In genomic region chr17:27543958-27544349, GRCh38 we compare ENCODE assay signal across 16 cellular contexts.
DNase-seq lines count a peak whose midpoint lies in the region; ATAC-seq and TF ChIP-seq lines count a peak whose summit lies in the region.
"Had no signal": no experiment of that assay in that cellular context is flagged by ENCODE, and none has a peak within 500 bp of the region (broad histone marks: within the 10 kb centered on the region; RNA-seq: fewer than 3 reads in every experiment).

No MANE protein-coding gene starts in this region.

- BruUV-seq in IMR-90 (replicated peaks; lab: Mats Ljungman, UMichigan) = no TSS peak

- H3K4me1 ChIP-seq in IMR-90 (ENCODE audit: control insufficient read depth, insufficient read depth, low read length) (peaks cover 49% of the 10 kb centered on the region), Karpas-422 (ENCODE audit: low read length) (peaks cover 8% of the 10 kb centered on the region)
- H3K4me1 ChIP-seq: HAP-1, prostate gland had no signal

- ATAC-seq in IMR-90 (ENCODE audit: low read depth) (no peak), natural killer cell (no peak)
- ATAC-seq: WTC11 had no signal

- no peak overlapping the region for H2BK5ac ChIP-seq in IMR-90 (ENCODE audit: low read depth, low read length, poor library complexity, severe bottlenecking)

- peak overlapping the region; percentile 71 for H2AK5ac ChIP-seq in IMR-90 (ENCODE audit: low read depth, low read length)

- H2AK9ac ChIP-seq in IMR-90 (replicated peaks; ENCODE audit: low read depth, low read length, poor library complexity) = no peak overlapping the region

- H3K23ac ChIP-seq in IMR-90 (ENCODE audit: low read depth, low read length) = no peak overlapping the region

- no peak overlapping the region; the same call in 1 of the 2 replicates for H4K91ac ChIP-seq in IMR-90 (ENCODE audit: insufficient read depth, low read depth, low read length)

- no peak overlapping the region for H2BK120ac ChIP-seq in IMR-90 (ENCODE audit: low read depth, low read length)

- TF ChIP-seq POLR2A in IMR-90 (IDR thresholded peaks at IDR 0.05; ENCODE audit: low read depth, low read length) = no peak

- intact Hi-C loops in activated CD4-positive, alpha-beta T cell treated with anti-CD3 and anti-CD28 coated beads, Interleukin-2, amount 10 ng/mL, durations not matched to agents 24 days and 14 days (cut with micrococcal nuclease) = loop anchor here (1.0 to 10.0 kb wide), 10 partner anchors 8 to 501 kb away; partner anchors contain the start of genes KSR1 and NLK
- intact Hi-C loops in IMR-90 (cut with micrococcal nuclease) (loop anchor here (5.0 kb wide), 2 partner anchors 42 to 192 kb away; no protein-coding TSS in a partner anchor), natural killer cell (cut with micrococcal nuclease) (loop anchor here (1.0 to 2.0 kb wide), 3 partner anchors 25 to 71 kb away; no protein-coding TSS in a partner anchor)
- intact Hi-C loops in activated T-helper 2 cell treated with anti-CD3 and anti-CD28 coated beads, Interferon-gamma antibody, Interleukin-2, Interleukin-4, amounts not matched to agents 10 μg/mL and 5 μg/mL and 100 μg/mL, durations not matched to agents 14 hours and 24 hours and 36 hours (cut with micrococcal nuclease) = loop anchor here (1.0 to 10.0 kb wide), 11 partner anchors 17 to 501 kb away; partner anchors contain the start of genes NLK and WSB1

- H3K9ac ChIP-seq in IMR-90 (ENCODE audit: low read depth, low read length) (no peak overlapping the region), Karpas-422 (ENCODE audit: low read length) (no peak overlapping the region)

- H4K8ac ChIP-seq in IMR-90 (ENCODE audit: low read depth in 2 of 2, low read length in 2 of 2) = no peak overlapping the region

- H3K36me3 ChIP-seq in IMR-90 (ENCODE audit: control insufficient read depth, insufficient read depth, low read length) (peaks cover 6% of the 10 kb centered on the region; the same call in 1 of the 2 replicates), Karpas-422 (ENCODE audit: insufficient read depth, low read length) (no peaks in the 10 kb centered on the region)
- H3K36me3 ChIP-seq: HAP-1, prostate gland had no signal

- peak overlapping the region; percentile 87 for H3K27ac Mint-ChIP-seq in activated CD4-positive, alpha-beta T cell treated with anti-CD3 and anti-CD28 coated beads, Interleukin-2, amount 10 ng/mL, durations not matched to agents 24 days and 14 days
- H3K27ac Mint-ChIP-seq in activated T-helper 2 cell treated with anti-CD3 and anti-CD28 coated beads, Interferon-gamma antibody, Interleukin-2, Interleukin-4, amounts not matched to agents 10 μg/mL and 5 μg/mL and 100 μg/mL, durations not matched to agents 14 hours and 24 hours and 36 hours = peak overlapping the region; percentile 87
- peak overlapping the region; percentile 75 to 82 for H3K27ac Mint-ChIP-seq in natural killer cell
- H3K27ac Mint-ChIP-seq: WTC11 had no signal

- TF ChIP-seq RAD21 in IMR-90 (IDR thresholded peaks at IDR 0.05; ENCODE audit: low read length) = no peak

- no peaks in the 10 kb centered on the region for H3K9me2 ChIP-seq in Karpas-422 (replicated peaks; ENCODE audit: insufficient read depth, low read length)

- H3K56ac ChIP-seq in IMR-90 (ENCODE audit: extremely low read depth, insufficient read depth, low read length) = no peak overlapping the region

- H3K27ac ChIP-seq in IMR-90 (ENCODE audit: insufficient read depth, low read length) (no peak overlapping the region), Karpas-422 (ENCODE audit: low read length) (no peak overlapping the region)
- H3K27ac ChIP-seq: prostate gland had no signal

- POLR2A ChIA-PET in IMR-90 (lab: Charles Lee; ENCODE audit: unreplicated experiment) = no interaction called here

- H3K79me1 ChIP-seq in IMR-90 (ENCODE audit: low read depth in 1 of 2, low read length in 2 of 2) = peaks cover 61 to 86% of the 10 kb centered on the region in 2 experiments

- H3K9me3 Mint-ChIP-seq in activated CD4-positive, alpha-beta T cell treated with anti-CD3 and anti-CD28 coated beads, Interleukin-2, amount 10 ng/mL, durations not matched to agents 24 days and 14 days = no peaks in the 10 kb centered on the region
- no peaks in the 10 kb centered on the region for H3K9me3 Mint-ChIP-seq in activated T-helper 2 cell treated with anti-CD3 and anti-CD28 coated beads, Interferon-gamma antibody, Interleukin-2, Interleukin-4, amounts not matched to agents 10 μg/mL and 5 μg/mL and 100 μg/mL, durations not matched to agents 14 hours and 24 hours and 36 hours
- no peaks in the 10 kb centered on the region for H3K9me3 Mint-ChIP-seq in natural killer cell
- H3K9me3 Mint-ChIP-seq: CD8-positive, alpha-beta T cell; naive thymus-derived CD4-positive, alpha-beta T cell; WTC11 had no signal

- peak; percentile 62 for DNase-seq in activated CD4-positive, alpha-beta T cell treated with anti-CD3 and anti-CD28 coated beads, Interleukin-2, amount 10 ng/mL, durations not matched to agents 24 days and 14 days
- DNase-seq in activated CD4-positive, alpha-beta T cell treated with anti-CD3 and anti-CD28 coated beads for 48 hours = no peak
- DNase-seq in IMR-90 (no peak), natural killer cell (no peak), Karpas-422 (no peak), NCI-H1694 (lab: John Stamatoyannopoulos, UW) (no peak), SKM-1 (lab: John Stamatoyannopoulos, UW; ENCODE audit: unreplicated experiment) (no peak)
- no peak for DNase-seq in activated T-helper 2 cell treated with anti-CD3 and anti-CD28 coated beads, Interferon-gamma antibody, Interleukin-2, Interleukin-4, amounts not matched to agents 10 μg/mL and 5 μg/mL and 100 μg/mL, durations not matched to agents 14 hours and 24 hours and 36 hours (ENCODE audit: low spot score)
- DNase-seq: islet precursor cell, NCI-H226 had no signal

- H3K27me3 Mint-ChIP-seq in activated CD4-positive, alpha-beta T cell treated with anti-CD3 and anti-CD28 coated beads, Interleukin-2, amount 10 ng/mL, durations not matched to agents 24 days and 14 days = peaks cover 3% of the 10 kb centered on the region
- H3K27me3 Mint-ChIP-seq in activated T-helper 2 cell treated with anti-CD3 and anti-CD28 coated beads, Interferon-gamma antibody, Interleukin-2, Interleukin-4, amounts not matched to agents 10 μg/mL and 5 μg/mL and 100 μg/mL, durations not matched to agents 14 hours and 24 hours and 36 hours (ENCODE audit: low read depth) = peaks cover 2% of the 10 kb centered on the region
- no peaks in the 10 kb centered on the region for H3K27me3 Mint-ChIP-seq in natural killer cell (ENCODE audit: low read depth in 2 of 2)

- H3K4me2 ChIP-seq in IMR-90 (ENCODE audit: low read depth, low read length) (no peak overlapping the region), Karpas-422 (ENCODE audit: low read depth, low read length, poor library complexity, severe bottlenecking) (no peak overlapping the region)

- peak overlapping the region; percentile 58 for H3K4me3 Mint-ChIP-seq in activated CD4-positive, alpha-beta T cell treated with anti-CD3 and anti-CD28 coated beads, Interleukin-2, amount 10 ng/mL, durations not matched to agents 24 days and 14 days
- H3K4me3 Mint-ChIP-seq in activated T-helper 2 cell treated with anti-CD3 and anti-CD28 coated beads, Interferon-gamma antibody, Interleukin-2, Interleukin-4, amounts not matched to agents 10 μg/mL and 5 μg/mL and 100 μg/mL, durations not matched to agents 14 hours and 24 hours and 36 hours (ENCODE audit: low read depth) = peak overlapping the region; percentile 32
- peak overlapping the region; percentile 61 for H3K4me3 Mint-ChIP-seq in natural killer cell
- H3K4me3 Mint-ChIP-seq: CD8-positive, alpha-beta T cell; WTC11 had no signal

- TF ChIP-seq CTCF in IMR-90 (conservative IDR thresholded peaks at IDR 0.05; ENCODE audit: low read depth, low read length) = no peak
- TF ChIP-seq CTCF in natural killer cell (IDR thresholded peaks at IDR 0.05) = no peak

- H3K14ac ChIP-seq in IMR-90 (replicated peaks; ENCODE audit: low read depth, low read length) = no peak overlapping the region; the same call in 1 of the 2 replicates

- H4K5ac ChIP-seq in IMR-90 (ENCODE audit: low read depth, low read length) = no peak overlapping the region

- in situ Hi-C loops in IMR-90 (cut with MboI; ENCODE audit: low sequenced_read_pairs) = loop anchor here (25.0 kb wide), 1 partner anchor 793 kb away; the partner anchor contains the start of genes IFT20 and TNFAIP1

- dilution Hi-C loops in IMR-90 (cut with HindIII; ENCODE audit: low sequenced_read_pairs, unreplicated experiment) = no loop called here

- peaks cover 1% of the 10 kb centered on the region for H3K36me3 Mint-ChIP-seq in activated CD4-positive, alpha-beta T cell treated with anti-CD3 and anti-CD28 coated beads, Interleukin-2, amount 10 ng/mL, durations not matched to agents 24 days and 14 days (ENCODE audit: low read depth)
- H3K36me3 Mint-ChIP-seq in activated T-helper 2 cell treated with anti-CD3 and anti-CD28 coated beads, Interferon-gamma antibody, Interleukin-2, Interleukin-4, amounts not matched to agents 10 μg/mL and 5 μg/mL and 100 μg/mL, durations not matched to agents 14 hours and 24 hours and 36 hours (ENCODE audit: low read depth) = peaks cover 4% of the 10 kb centered on the region
- H3K36me3 Mint-ChIP-seq in natural killer cell = no peaks in the 10 kb centered on the region
- H3K36me3 Mint-ChIP-seq: CD8-positive, alpha-beta T cell; WTC11 had no signal

- H3K4me3 ChIP-seq in IMR-90 (ENCODE audit: insufficient read depth, low read depth, low read length) (no peak overlapping the region), Karpas-422 (ENCODE audit: low read length) (no peak overlapping the region)
- H3K4me3 ChIP-seq: HAP-1, lung, prostate gland had no signal

- H3K79me2 ChIP-seq in Karpas-422 (ENCODE audit: low read length) = no peaks in the 10 kb centered on the region

- H2BK20ac ChIP-seq in IMR-90 (ENCODE audit: low read depth, low read length) = no peak overlapping the region

- H3K9me1 ChIP-seq in IMR-90 (ENCODE audit: insufficient read depth, low read length) = peaks cover 41% of the 10 kb centered on the region

- H3K9me3 ChIP-seq in IMR-90 (ENCODE audit: control insufficient read depth, insufficient read depth, low read length) (no peaks in the 10 kb centered on the region), Karpas-422 (ENCODE audit: low read length) (no peaks in the 10 kb centered on the region)
- H3K9me3 ChIP-seq: HAP-1, prostate gland had no signal

- H3K4ac ChIP-seq in IMR-90 (ENCODE audit: low read depth, low read length) = no peak overlapping the region

- H2BK15ac ChIP-seq in IMR-90 (ENCODE audit: low read depth, low read length) = no peak overlapping the region

- H2AFZ ChIP-seq in IMR-90 (replicated peaks; ENCODE audit: low read length, poor library complexity) = no peak overlapping the region
- no peak overlapping the region for H2AFZ ChIP-seq in Karpas-422 (ENCODE audit: low read length)

- H3K27me3 ChIP-seq in IMR-90 (ENCODE audit: control insufficient read depth, insufficient read depth, low read length) = no peaks in the 10 kb centered on the region
- no peaks in the 10 kb centered on the region for H3K27me3 ChIP-seq in Karpas-422 (ENCODE audit: low read length)

- H3K4me1 Mint-ChIP-seq in activated CD4-positive, alpha-beta T cell treated with anti-CD3 and anti-CD28 coated beads, Interleukin-2, amount 10 ng/mL, durations not matched to agents 24 days and 14 days = peaks cover 82% of the 10 kb centered on the region
- peaks cover 73% of the 10 kb centered on the region for H3K4me1 Mint-ChIP-seq in activated T-helper 2 cell treated with anti-CD3 and anti-CD28 coated beads, Interferon-gamma antibody, Interleukin-2, Interleukin-4, amounts not matched to agents 10 μg/mL and 5 μg/mL and 100 μg/mL, durations not matched to agents 14 hours and 24 hours and 36 hours (ENCODE audit: low read depth)
- peaks cover 52 to 55% of the 10 kb centered on the region in 2 donors for H3K4me1 Mint-ChIP-seq in natural killer cell

- no CpG with 5 or more reads among the region's 9 CpGs for WGBS in IMR-90 (ENCODE audit: extremely low coverage in 2 of 2, insufficient read length in 1 of 2), 2 experiments

- H3K18ac ChIP-seq in IMR-90 (ENCODE audit: low read depth, low read length) = no peak overlapping the region

- H4K20me1 ChIP-seq in IMR-90 (ENCODE audit: insufficient read depth, low read length) = peaks cover 53% of the 10 kb centered on the region
- H4K20me1 ChIP-seq in Karpas-422 (ENCODE audit: insufficient read depth, low read depth, low read length) = no peaks in the 10 kb centered on the region

- CTCF ChIA-PET in IMR-90 (lab: Yijun Ruan, JAX) = no interaction called here
